Comparison of ENCODE assay signal across 25 cellular contexts in the genomic region with DNA sequence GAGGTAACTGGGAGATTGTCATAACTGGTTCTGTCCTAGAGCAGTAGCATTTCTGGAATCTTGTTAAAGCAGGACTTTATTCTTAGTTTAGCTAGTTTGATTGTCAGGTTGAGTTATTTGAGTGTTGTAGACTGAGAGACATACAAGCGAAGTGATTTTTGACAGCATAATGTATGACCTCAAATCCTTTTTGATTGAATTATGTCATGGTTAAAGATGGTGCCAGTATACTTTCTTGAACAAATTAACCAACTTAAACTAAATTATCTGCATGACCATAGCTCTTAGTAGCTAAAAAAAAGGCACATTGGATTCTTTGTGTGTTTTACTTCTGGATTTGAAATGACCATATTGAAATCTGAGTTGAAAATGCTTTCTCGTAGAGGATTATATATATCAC.
DNase-seq lines count a peak whose midpoint lies in the region; ATAC-seq, FAIRE-seq and TF ChIP-seq lines count a peak whose summit lies in the region.
"Had no signal": no experiment of that assay in that cellular context is flagged by ENCODE, and none has a peak within 500 bp of the region (broad histone marks: within the 10 kb centered on the region; RNA-seq: fewer than 3 reads in every experiment).

No MANE protein-coding gene starts in this region.

- H3K79me2 ChIP-seq in SK-N-SH (ENCODE audit: insufficient read depth), result no peaks in the 10 kb centered on the region
- H3K79me2 ChIP-seq in K562 (ENCODE audit: control insufficient read depth, insufficient read depth, low read length), result no peaks in the 10 kb centered on the region
- H3K79me2 ChIP-seq in neural cell (replicated peaks; ENCODE audit: insufficient read depth, low read length), result no peaks in the 10 kb centered on the region

- intact Hi-C loops in K562 (cut with micrococcal nuclease), result no loop called here

- H3K4me2 ChIP-seq in SK-N-SH (no peak overlapping the region), K562 (ENCODE audit: insufficient read depth, low read length) (no peak overlapping the region), neural cell (ENCODE audit: low read length) (no peak overlapping the region)
- H3K4me2 ChIP-seq: A549; BLaER1 treated with 17β-estradiol and CSF1 and Interleukin-3, amounts not matched to agents 10 nM and 100 nM had no signal

- H3K27me3 ChIP-seq in SK-N-SH (ENCODE audit: insufficient read depth) (no peaks in the 10 kb centered on the region), K562 (ENCODE audit: control insufficient read depth in 2 of 2, insufficient read depth in 2 of 2, low read length in 2 of 2) (no peaks in the 10 kb centered on the region), neural cell (ENCODE audit: insufficient read depth, low read depth, low read length) (no peaks in the 10 kb centered on the region)
- H3K27me3 ChIP-seq: BLaER1 treated with 17β-estradiol and CSF1 and Interleukin-3, amounts not matched to agents 10 nM and 100 nM had no signal

- no peak for TF ChIP-seq RAD21 in SK-N-SH (IDR thresholded peaks at IDR 0.05; ENCODE audit: low read length)
- TF ChIP-seq RAD21 in K562 (CRISPR knock-in tag; conservative IDR thresholded peaks at IDR 0.05 in 1 of 2, IDR thresholded peaks at IDR 0.05 in 1 of 2), result no peak
- no peak for TF ChIP-seq RAD21 in neural cell (conservative IDR thresholded peaks at IDR 0.05)

- no peak for TF ChIP-seq POLR2A in K562 (conservative IDR thresholded peaks at IDR 0.05)

- peaks cover 0 to 3% of the 10 kb centered on the region in 2 donors for H3K9me3 Mint-ChIP-seq in activated T-cell treated with anti-CD3 and anti-CD28 coated beads, Interleukin-2, amount 50 U/mL, for 72 hours

- no peak for TF ChIP-seq CTCF in SK-N-SH (IDR thresholded peaks at IDR 0.05)
- TF ChIP-seq CTCF in K562 (IDR thresholded peaks at IDR 0.05 in 2 of 3, conservative IDR thresholded peaks at IDR 0.05 in 1 of 3; ENCODE audit: insufficient read depth in 2 of 3, low read depth in 1 of 3, low read length in 3 of 3), result no peak
- TF ChIP-seq CTCF in neural cell (IDR thresholded peaks at IDR 0.05; ENCODE audit: poor library complexity, severe bottlenecking), result no peak

- CTCF ChIA-PET in SK-N-SH (lab: Yijun Ruan, JAX) (interaction anchor here (2.5 kb wide), 1 partner anchor 22 kb away, joined by 5 read pairs; no protein-coding TSS in a partner anchor), K562 (lab: Yijun Ruan, JAX; ENCODE audit: low intra/inter-chr PET ratio) (no interaction called here)

- H3K9me3 ChIP-seq in SK-N-SH (no peaks in the 10 kb centered on the region), K562 (replicated peaks; ENCODE audit: control insufficient read depth, insufficient read depth, low read depth, low read length) (no peaks in the 10 kb centered on the region), neural cell (ENCODE audit: low read length) (no peaks in the 10 kb centered on the region)
- H3K9me3 ChIP-seq: A549, Caco-2 had no signal

- H2AFZ ChIP-seq in SK-N-SH (ENCODE audit: low read depth) (no peak overlapping the region), K562 (ENCODE audit: low read depth, low read length) (no peak overlapping the region), neural cell (ENCODE audit: low read depth, low read length) (no peak overlapping the region)

- ATAC-seq in SK-N-SH treated with all-trans-retinoic acid at 6 μM for 48 hours, result peak; percentile 32; the same call in 1 of the 3 replicates
- no peak for ATAC-seq in K562
- ATAC-seq in activated T-cell treated with anti-CD3 and anti-CD28 coated beads, Interleukin-2, amount 50 U/mL, for 72 hours (replicated peaks in 1 of 2), result no peak
- ATAC-seq: A549; CD8-positive, alpha-beta T cell had no signal

- H4K20me1 ChIP-seq in SK-N-SH (ENCODE audit: insufficient read depth) (no peaks in the 10 kb centered on the region), K562 (replicated peaks; ENCODE audit: control insufficient read depth, insufficient read depth, low read length) (no peaks in the 10 kb centered on the region), neural cell (ENCODE audit: insufficient read depth) (no peaks in the 10 kb centered on the region)
- H4K20me1 ChIP-seq: BLaER1 treated with 17β-estradiol and CSF1 and Interleukin-3, amounts not matched to agents 10 nM and 100 nM had no signal

- H3F3A ChIP-seq in SK-N-SH (replicated peaks; ENCODE audit: insufficient read depth) (peaks cover 3% of the 10 kb centered on the region), neural cell (ENCODE audit: insufficient read depth, low read length, poor library complexity, severe bottlenecking) (no peaks in the 10 kb centered on the region)

- POLR2A ChIA-PET in SK-N-SH (lab: Yijun Ruan, JAX), result no interaction called here
- POLR2A ChIA-PET in K562 (lab: Yijun Ruan, JAX), result interaction anchor here (0.6 kb wide), 1 partner anchor 58 kb away, joined by 3 read pairs; no protein-coding TSS in a partner anchor

- FAIRE-seq in K562 (lab: Jason Lieb, UNC), result no peak
- FAIRE-seq: GM12891, GM19239 had no signal

- TF ChIP-seq EP300 in SK-N-SH (IDR thresholded peaks at IDR 0.05; ENCODE audit: borderline replicate concordance in 1 of 2, low read depth in 1 of 2, low read length in 1 of 2) (no peak), K562 (IDR thresholded peaks at IDR 0.05; ENCODE audit: low read length) (no peak), neural cell (conservative IDR thresholded peaks at IDR 0.05; ENCODE audit: poor library complexity, severe bottlenecking) (peak; percentile 89)

- no peak overlapping the region for H3K27ac Mint-ChIP-seq in activated T-cell treated with anti-CD3 and anti-CD28 coated beads, Interleukin-2, amount 50 U/mL, for 72 hours
- H3K27ac Mint-ChIP-seq: B cell; CD4-positive, alpha-beta T cell; CD8-positive, alpha-beta T cell had no signal

- WGBS in SK-N-SH (ENCODE audit: low lambda C conversion rate), result 62% methylated on average over 2 of the region's 2 CpGs
- WGBS in K562 (ENCODE audit: insufficient coverage, low coverage, missing lambda C conversion rate), result 13% methylated on average over 2 of the region's 2 CpGs

- H3K27ac ChIP-seq in SK-N-SH (ENCODE audit: low read depth in 2 of 2, low read length in 1 of 2) (no peak overlapping the region), K562 (ENCODE audit: extremely low read depth, low read depth, low read length) (no peak overlapping the region), neural cell (ENCODE audit: low read length) (peak overlapping the region; percentile 54)
- H3K27ac ChIP-seq: 22Rv1; A549; BLaER1 treated with 17β-estradiol and CSF1 and Interleukin-3, amounts not matched to agents 10 nM and 100 nM; C4-2B had no signal

- no peak overlapping the region for H3K4me3 Mint-ChIP-seq in activated T-cell treated with anti-CD3 and anti-CD28 coated beads, Interleukin-2, amount 50 U/mL, for 72 hours
- H3K4me3 Mint-ChIP-seq: B cell; CD4-positive, alpha-beta T cell; CD8-positive, alpha-beta T cell had no signal

- no peaks in the 10 kb centered on the region for H3K9me1 ChIP-seq in K562 (ENCODE audit: control insufficient read depth, insufficient read depth, low read length)

- H3K4me1 ChIP-seq in SK-N-SH (ENCODE audit: control insufficient read depth in 1 of 2, insufficient read depth in 2 of 2, low read depth in 1 of 2, low read length in 1 of 2) (no peaks in the 10 kb centered on the region; a peak in 1 of 4 replicates), K562 (replicated peaks in 1 of 2; ENCODE audit: control insufficient read depth in 2 of 2, insufficient read depth in 2 of 2, low read length in 2 of 2) (no peaks in the 10 kb centered on the region; a peak in 2 of 5 replicates)
- H3K4me1 ChIP-seq: A549, Caco-2 had no signal

- no peak overlapping the region for H3K9ac ChIP-seq in SK-N-SH
- no peak overlapping the region for H3K9ac ChIP-seq in K562 (ENCODE audit: insufficient read depth in 1 of 2, low read depth in 2 of 2, low read length in 2 of 2)
- no peak overlapping the region for H3K9ac ChIP-seq in neural cell (ENCODE audit: low read length)
- H3K9ac ChIP-seq: BLaER1 treated with 17β-estradiol and CSF1 and Interleukin-3, amounts not matched to agents 10 nM and 100 nM had no signal

- BruUV-seq in K562 (replicated peaks; lab: Mats Ljungman, UMichigan), result no TSS peak

- DNase-seq in SK-N-SH, result no peak
- DNase-seq in K562 (ENCODE audit: extremely low read depth in 1 of 4, low spot score in 3 of 4), result no peak
- DNase-seq in activated T-cell treated with anti-CD3 and anti-CD28 coated beads, Interleukin-2, amount 50 U/mL, for 72 hours, result no peak
- DNase-seq in GDM1 (lab: John Stamatoyannopoulos, UW), result no peak
- DNase-seq in NCI-H1417 treated with DMSO at 0.1 percent for 48 hours (lab: John Stamatoyannopoulos, UW), result no peak
- DNase-seq: AML-193; Caco-2; Calu3; CD4-positive, alpha-beta T cell; CD8-positive, alpha-beta T cell; DMS 273 treated with DMSO at 0.1 percent for 48 hours; DMS153; DMS79; DND-41; EL; GF-D8 had no signal

- H3K27me3 Mint-ChIP-seq in activated T-cell treated with anti-CD3 and anti-CD28 coated beads, Interleukin-2, amount 50 U/mL, for 72 hours (ENCODE audit: low read depth), result no peaks in the 10 kb centered on the region
- H3K27me3 Mint-ChIP-seq: B cell; CD4-positive, alpha-beta T cell had no signal

- H3K36me3 ChIP-seq in SK-N-SH (replicated peaks in 1 of 2; ENCODE audit: control insufficient read depth in 1 of 2, insufficient read depth in 2 of 2, low read length in 1 of 2), result no peaks in the 10 kb centered on the region
- no peaks in the 10 kb centered on the region for H3K36me3 ChIP-seq in K562 (ENCODE audit: control insufficient read depth, insufficient read depth, low read length)
- H3K36me3 ChIP-seq in neural cell (ENCODE audit: insufficient read depth, low read length), result no peaks in the 10 kb centered on the region
- H3K36me3 ChIP-seq: BLaER1 treated with 17β-estradiol and CSF1 and Interleukin-3, amounts not matched to agents 10 nM and 100 nM had no signal

- no peak overlapping the region for H3K4me3 ChIP-seq in SK-N-SH (ENCODE audit: low read depth in 2 of 2, low read length in 1 of 2)
- H3K4me3 ChIP-seq in K562, result no peak overlapping the region
- no peak overlapping the region for H3K4me3 ChIP-seq in neural cell (ENCODE audit: low read length)
- H3K4me3 ChIP-seq: A549; BLaER1 treated with 17β-estradiol and CSF1 and Interleukin-3, amounts not matched to agents 10 nM and 100 nM had no signal

- in situ Hi-C loops in K562 (cut with MboI), result no loop called here

- peaks cover 0 to 3% of the 10 kb centered on the region in 2 donors for H3K36me3 Mint-ChIP-seq in activated T-cell treated with anti-CD3 and anti-CD28 coated beads, Interleukin-2, amount 50 U/mL, for 72 hours (ENCODE audit: insufficient read depth in 2 of 2)
- H3K36me3 Mint-ChIP-seq: CD8-positive, alpha-beta T cell had no signal

- no peaks in the 10 kb centered on the region for H3K9me2 ChIP-seq in SK-N-SH
- H3K9me2 ChIP-seq in neural cell (ENCODE audit: insufficient read depth, low read length), result no peaks in the 10 kb centered on the region

- no peaks in the 10 kb centered on the region for H3K4me1 Mint-ChIP-seq in activated T-cell treated with anti-CD3 and anti-CD28 coated beads, Interleukin-2, amount 50 U/mL, for 72 hours (ENCODE audit: low read depth)
- H3K4me1 Mint-ChIP-seq: B cell had no signal

TF ChIP-seq in SK-N-SH, 30 proteins besides CTCF, POLR2A, EP300 and RAD21 (continues in another document):
- no peak for TF ChIP-seq MXI1 (IDR thresholded peaks at IDR 0.05; ENCODE audit: low read depth, low read length)

TF ChIP-seq in K562, 482 proteins besides CTCF, POLR2A, EP300 and RAD21 (continues in another document):
- no peak for TF ChIP-seq ZC3H11A (IDR thresholded peaks at IDR 0.05; ENCODE audit: low read depth, low read length)

TF ChIP-seq in neural cell, 6 proteins besides CTCF, POLR2A, EP300 and RAD21 (continues in another document):
- TF ChIP-seq POLR2AphosphoS5 (IDR thresholded peaks at IDR 0.05), result peak; percentile 34
